18 cellular contexts compared by ENCODE assay signal in genomic region chr7:36349626-36350025, GRCh38. TPM values are rescaled to one million over a fixed set of nuclear protein-coding genes. Genes with fewer than 3 reads are reported as not detected.
DNase-seq lines count a peak whose midpoint lies in the region; ATAC-seq, FAIRE-seq and TF ChIP-seq lines count a peak whose summit lies in the region.
"Had no signal": no experiment of that assay in that cellular context is flagged by ENCODE, and none has a peak within 500 bp of the region (broad histone marks: within the 10 kb centered on the region; RNA-seq: fewer than 3 reads in every experiment).

No MANE protein-coding gene starts in this region.

- H3K36me3 ChIP-seq in adipocyte (ENCODE audit: control insufficient read depth, insufficient read depth, low read length, severe bottlenecking) (no peaks in the 10 kb centered on the region), pancreas (no peaks in the 10 kb centered on the region)
- H3K36me3 ChIP-seq: SJCRH30 had no signal

- H3K27me3 ChIP-seq in adipocyte (replicated peaks; ENCODE audit: control insufficient read depth, insufficient read depth, low read length) (no peaks in the 10 kb centered on the region), pancreas (no peaks in the 10 kb centered on the region)
- H3K27me3 ChIP-seq: SJCRH30 had no signal

- H3K27ac ChIP-seq in pancreas: no peak overlapping the region
- H3K27ac ChIP-seq: SJCRH30 had no signal

- H3K4me3 ChIP-seq in adipocyte (ENCODE audit: low read length): no peak overlapping the region
- H3K4me3 ChIP-seq in fibroblast of mammary gland (ENCODE audit: control insufficient read depth, low read depth, low read length): no peak overlapping the region
- no peak overlapping the region for H3K4me3 ChIP-seq in pancreas
- H3K4me3 ChIP-seq: SJCRH30 had no signal

- no peak overlapping the region for H3K9ac ChIP-seq in adipocyte (ENCODE audit: low read length)

- peak in 3 of 4 donors; percentile 50 to 72 (median 71) for ATAC-seq in pancreas
- no peak for ATAC-seq in GM18502 (IDR thresholded peaks at IDR 0.05; ENCODE audit: poor library complexity, unreplicated experiment)

- FAIRE-seq in D721Med (lab: Jason Lieb, UNC): peak; percentile 35
- no peak for FAIRE-seq in pancreas (lab: Jason Lieb, UNC)
- FAIRE-seq: RCC 7860 had no signal

- TF ChIP-seq CTCF in D721Med (IDR thresholded peaks at IDR 0.05; ENCODE audit: insufficient read depth, missing control alignments) (no peak), fibroblast of mammary gland (conservative IDR thresholded peaks at IDR 0.05; ENCODE audit: control insufficient read depth, insufficient read depth, low read depth, low read length) (no peak), pancreas (IDR thresholded peaks at IDR 0.05) (no peak)

- WGBS in pancreas, 2 donors: 58 to 66% methylated on average over 2 of the region's 2 CpGs

- intact Hi-C loops in pancreas (cut with DNase I): no loop called here

- H3K4me1 ChIP-seq in adipocyte (ENCODE audit: control insufficient read depth, insufficient read depth, low read length) (peaks cover 10% of the 10 kb centered on the region), pancreas (peaks cover 0 to 10% (median 3%) of the 10 kb centered on the region in 3 donors)
- H3K4me1 ChIP-seq: SJCRH30 had no signal

- no peaks in the 10 kb centered on the region for H3K9me3 ChIP-seq in adipocyte (ENCODE audit: control insufficient read depth, low read length)
- H3K9me3 ChIP-seq in pancreas: no peaks in the 10 kb centered on the region
- H3K9me3 ChIP-seq: SJCRH30 had no signal

- no peak for DNase-seq in D721Med (ENCODE audit: insufficient read length, low spot score)
- DNase-seq in adipocyte (ENCODE audit: low read depth): peak; percentile 23
- peak; percentile 6 for DNase-seq in fibroblast of mammary gland (ENCODE audit: low read depth)
- DNase-seq in pancreas: no peak
- no peak for DNase-seq in mucosa of gallbladder (ENCODE audit: low spot score)
- no peak for DNase-seq in activated naive CD4-positive, alpha-beta T cell treated with anti-CD3 and anti-CD28 coated beads, Interleukin-2, amount 50 U/mL, for 16 hours
- DNase-seq: EL, GF-D8, KBM-7, NCI-H1092 treated with DMSO at 0.1 percent for 48 hours, NCI-H146, NCI-H2029, NCI-H2227 treated with DMSO at 0.1 percent for 48 hours, NCI-H524 treated with DMSO at 0.1 percent for 48 hours, OCI-M1, SJCRH30 had no signal

RNA-seq across cellular contexts. Expression of gene ANLN, which starts 40.0 kb away (rescaled TPM):
- 1 to 10 TPM in 2 of 6 donors, under 1 TPM in 4; 0.09 to 2.3 (median 0.59) TPM for total RNA-seq in pancreas
- under 1 TPM; 0.02 to 0.19 TPM for polyA plus RNA-seq in pancreas
- total RNA-seq in mucosa of gallbladder: 4.1 TPM

Comparison
In these comparisons a context has a peak if more than half of its experiments do, and no peak if none do; other contexts are left out.
1. DNase-seq: peak in adipocyte (single experiment) and fibroblast of mammary gland (single experiment); none in D721Med (single experiment), pancreas (0 of 6), mucosa of gallbladder (single experiment) and activated naive CD4-positive, alpha-beta T cell treated with anti-CD3 and anti-CD28 coated beads, Interleukin-2, amount 50 U/mL, for 16 hours (single experiment).